Comparison of ENCODE assay signal across 32 cellular contexts in genomic region chr1:167546935-167547334, GRCh38. TPM values are rescaled to one million over a fixed set of nuclear protein-coding genes. Genes with fewer than 3 reads are reported as not detected.
"Had no signal": no experiment of that assay in that cellular context is flagged by ENCODE, and none has a peak within 500 bp of the region (broad histone marks: within the 10 kb centered on the region; RNA-seq: fewer than 3 reads in every experiment).

No MANE protein-coding gene starts in this region.

- H3K4me3 ChIP-seq: Peyer's patch, SJSA1 had no signal

- DNase-seq: activated CD4-positive, alpha-beta memory T cell treated with anti-CD3 and anti-CD28 coated beads for 36 hours; activated CD4-positive, alpha-beta T cell treated with anti-CD3 and anti-CD28 coated beads, Interleukin-2, amount 10 ng/mL, durations not matched to agents 7 days and 5 days; activated CD8-positive, alpha-beta memory T cell treated with anti-CD3 and anti-CD28 coated beads, Interleukin-2, amount 50 U/mL, for 4 hours; activated effector memory CD4-positive, alpha-beta T cell treated with Interleukin-2 at 50 U/mL for 16 hours; activated naive CD4-positive, alpha-beta T cell treated with anti-CD3 and anti-CD28 coated beads, Interleukin-2, amount 10 ng/mL, durations not matched to agents 7 days and 5 days; activated naive CD8-positive, alpha-beta T cell treated with anti-CD3 and anti-CD28 coated beads, Interleukin-2, amount 50 U/mL, for 24 hours; activated T-cell treated with anti-CD3 and anti-CD28 coated beads for 4 hours; activated T-cell treated with anti-CD3 and anti-CD28 coated beads, Interleukin-2, amount 50 U/mL, for 48 hours; anterior cingulate cortex; central memory CD4-positive, alpha-beta T cell; NCI-H1092 treated with DMSO at 0.1 percent for 48 hours; NCI-H1417; NCI-H146; NCI-H187; NCI-H2029 treated with DMSO at 0.1 percent for 48 hours; NCI-H2107; NCI-H2171; NCI-H510A; NCI-H526; NCI-H748 treated with DMSO at 0.1 percent for 48 hours; NK-92 treated with Interleukin-12 subunit alpha and Interleukin-12 subunit beta, amount 100 ng/mL, for 24 hours; PC-3; Peyer's patch; RPMI8226; SHP77 treated with DMSO at 0.1 percent for 48 hours; SK-N-SH had no signal

- H3K4me1 ChIP-seq: SJSA1 had no signal

- H3K27ac Mint-ChIP-seq: activated CD4-positive, alpha-beta memory T cell treated with anti-CD3 and anti-CD28 coated beads for 36 hours; activated CD4-positive, alpha-beta T cell treated with anti-CD3 and anti-CD28 coated beads, Interleukin-2, amount 10 ng/mL, durations not matched to agents 7 days and 5 days; activated naive CD4-positive, alpha-beta T cell treated with anti-CD3 and anti-CD28 coated beads, Interleukin-2, amount 10 ng/mL, durations not matched to agents 7 days and 5 days; activated naive CD8-positive, alpha-beta T cell; activated naive CD8-positive, alpha-beta T cell treated with anti-CD3 and anti-CD28 coated beads, Interleukin-2, amount 50 U/mL, for 24 hours; T-helper 1 cell treated with Interleukin-12 subunit alpha and Interleukin-12 subunit beta and Interleukin-4 antibody, amounts not matched to agents 30 μg/mL and 1 μg/mL, for 36 hours; T-helper 2 cell treated with Interferon-gamma antibody and Interleukin-4, amounts not matched to agents 5 μg/mL and 100 μg/mL, for 36 hours had no signal

- H3K9ac ChIP-seq: SK-N-SH had no signal

- H3K27ac ChIP-seq: Peyer's patch, SJSA1 had no signal

- H3K9me3 ChIP-seq: Peyer's patch, SJSA1, SK-N-SH had no signal

- H3K4me2 ChIP-seq: SK-N-SH had no signal

- H3K4me3 Mint-ChIP-seq: activated CD4-positive, alpha-beta memory T cell treated with anti-CD3 and anti-CD28 coated beads for 36 hours; activated CD4-positive, alpha-beta T cell treated with anti-CD3 and anti-CD28 coated beads, Interleukin-2, amount 10 ng/mL, durations not matched to agents 7 days and 5 days; activated naive CD4-positive, alpha-beta T cell treated with anti-CD3 and anti-CD28 coated beads, Interleukin-2, amount 10 ng/mL, durations not matched to agents 7 days and 5 days; activated naive CD8-positive, alpha-beta T cell; activated naive CD8-positive, alpha-beta T cell treated with anti-CD3 and anti-CD28 coated beads, Interleukin-2, amount 50 U/mL, for 24 hours; brain; T-helper 1 cell treated with Interleukin-12 subunit alpha and Interleukin-12 subunit beta and Interleukin-4 antibody, amounts not matched to agents 30 μg/mL and 1 μg/mL, for 36 hours; T-helper 2 cell treated with Interferon-gamma antibody and Interleukin-4, amounts not matched to agents 5 μg/mL and 100 μg/mL, for 36 hours had no signal

- ATAC-seq: activated naive CD8-positive, alpha-beta T cell treated with anti-CD3 and anti-CD28 coated beads, Interleukin-2, amount 50 U/mL, for 24 hours; PC-3 had no signal

- H3K36me3 ChIP-seq: SJSA1 had no signal

- H3K9me3 Mint-ChIP-seq: activated CD4-positive, alpha-beta memory T cell treated with anti-CD3 and anti-CD28 coated beads for 36 hours; activated CD4-positive, alpha-beta T cell treated with anti-CD3 and anti-CD28 coated beads, Interleukin-2, amount 10 ng/mL, durations not matched to agents 7 days and 5 days; activated naive CD4-positive, alpha-beta T cell treated with anti-CD3 and anti-CD28 coated beads, Interleukin-2, amount 10 ng/mL, durations not matched to agents 7 days and 5 days; activated naive CD8-positive, alpha-beta T cell treated with anti-CD3 and anti-CD28 coated beads, Interleukin-2, amount 50 U/mL, for 24 hours; brain; T-helper 1 cell treated with Interleukin-12 subunit alpha and Interleukin-12 subunit beta and Interleukin-4 antibody, amounts not matched to agents 30 μg/mL and 1 μg/mL, for 36 hours; T-helper 2 cell treated with Interferon-gamma antibody and Interleukin-4, amounts not matched to agents 5 μg/mL and 100 μg/mL, for 36 hours had no signal

- H3K27me3 Mint-ChIP-seq: activated CD4-positive, alpha-beta memory T cell treated with anti-CD3 and anti-CD28 coated beads for 36 hours; activated CD4-positive, alpha-beta T cell treated with anti-CD3 and anti-CD28 coated beads, Interleukin-2, amount 10 ng/mL, durations not matched to agents 7 days and 5 days; activated naive CD4-positive, alpha-beta T cell treated with anti-CD3 and anti-CD28 coated beads, Interleukin-2, amount 10 ng/mL, durations not matched to agents 7 days and 5 days; activated naive CD8-positive, alpha-beta T cell; activated naive CD8-positive, alpha-beta T cell treated with anti-CD3 and anti-CD28 coated beads, Interleukin-2, amount 50 U/mL, for 24 hours; brain had no signal

- H3K27me3 ChIP-seq: Peyer's patch, SJSA1 had no signal

- H3K9me2 ChIP-seq: SK-N-SH had no signal

RNA-seq across cellular contexts. Expression of gene CD247, which starts 28.6 kb away (rescaled TPM):
- total RNA-seq: LHCN-M2, PC-3, SJSA1 had no signal
